ENCODE assay signal across 8 cellular contexts in genomic region chr2:222319576-222320440, GRCh38. TPM values are rescaled to one million over a fixed set of nuclear protein-coding genes. Genes with fewer than 3 reads are reported as not detected.
DNase-seq lines count a peak whose midpoint lies in the region; ATAC-seq and TF ChIP-seq lines count a peak whose summit lies in the region.

No MANE protein-coding gene starts in this region.

- in situ Hi-C loops in GM23248 (cut with MboI), result no loop called here
- in situ Hi-C loops in gastrocnemius medialis (cut with MboI; ENCODE audit: low sequenced_read_pairs in 4 of 4), result loop anchor here in 3 of 4 donors (10.0 to 25.0 kb wide), 3 partner anchors 242 to 258 kb away; no protein-coding TSS in a partner anchor

- no peaks in the 10 kb centered on the region for H3K9me3 Mint-ChIP-seq in activated naive CD4-positive, alpha-beta T cell treated with anti-CD3 and anti-CD28 coated beads, Interleukin-2, amount 10 ng/mL, durations not matched to agents 7 days and 5 days

- TF ChIP-seq CTCF in LNCaP clone FGC (IDR thresholded peaks at IDR 0.05; ENCODE audit: control insufficient read depth, extremely low read depth, insufficient read depth) (no peak), left ventricle myocardium inferior (IDR thresholded peaks at IDR 0.05; ENCODE audit: borderline replicate concordance) (no peak), gastrocnemius medialis (IDR thresholded peaks at IDR 0.05 in 4 of 5, conservative IDR thresholded peaks at IDR 0.05 in 1 of 5) (no peak)

- no peaks in the 10 kb centered on the region for H3K79me2 ChIP-seq in GM23248 (ENCODE audit: insufficient read depth)

- H3K36me3 ChIP-seq in GM23248 (ENCODE audit: low read depth) (no peaks in the 10 kb centered on the region), left ventricle myocardium inferior (no peaks in the 10 kb centered on the region), gastrocnemius medialis (no peaks in the 10 kb centered on the region)

- peak; percentile 39 for DNase-seq in activated naive CD4-positive, alpha-beta T cell treated with anti-CD3 and anti-CD28 coated beads, Interleukin-2, amount 10 ng/mL, durations not matched to agents 7 days and 5 days
- no peak for DNase-seq in activated naive CD4-positive, alpha-beta T cell treated with anti-CD3 and anti-CD28 coated beads, Interleukin-2, amount 50 U/mL, for 16 hours
- DNase-seq in GM23248, result peak; percentile 35
- no peak for DNase-seq in LNCaP clone FGC (ENCODE audit: low read depth)
- peak; percentile 34 for DNase-seq in activated CD4-positive, CD25-positive, alpha-beta regulatory T cell treated with anti-CD3 and anti-CD28 coated beads, Interleukin-2, amount 50 U/mL, for 72 hours
- DNase-seq in left ventricle myocardium inferior, result no peak
- DNase-seq in gastrocnemius medialis, result no peak
- DNase-seq in effector CD8-positive, alpha-beta T cell (lab: John Stamatoyannopoulos, UW), result no peak

- H3K9ac ChIP-seq in GM23248, result no peak overlapping the region

- no peaks in the 10 kb centered on the region for H3F3A ChIP-seq in GM23248 (ENCODE audit: insufficient read depth)

- H3K27ac ChIP-seq in GM23248, result no peak overlapping the region
- peak overlapping the region; percentile 82 for H3K27ac ChIP-seq in left ventricle myocardium inferior (replicated peaks)
- no peak overlapping the region for H3K27ac ChIP-seq in gastrocnemius medialis

- 1 to 4% methylated on average over 53 to 68 of the region's 97 CpGs for WGBS in GM23248 (ENCODE audit: low coverage in 1 of 2, low lambda C conversion rate in 2 of 2, missing lambda C conversion rate in 2 of 2), 2 experiments

- CTCF ChIA-PET in activated naive CD4-positive, alpha-beta T cell treated with anti-CD3 and anti-CD28 coated beads, Interleukin-2, amount 10 ng/mL, durations not matched to agents 7 days and 5 days (lab: Charles Lee), result interaction anchor here (2.9 kb wide), 1 partner anchor 243 kb away, joined by 60 read pairs; no protein-coding TSS in a partner anchor

- H3K4me1 Mint-ChIP-seq in activated naive CD4-positive, alpha-beta T cell treated with anti-CD3 and anti-CD28 coated beads, Interleukin-2, amount 10 ng/mL, durations not matched to agents 7 days and 5 days, result peaks cover 13% of the 10 kb centered on the region

- H3K4me1 ChIP-seq in GM23248 (ENCODE audit: insufficient read depth) (no peaks in the 10 kb centered on the region), left ventricle myocardium inferior (peaks cover 30% of the 10 kb centered on the region), gastrocnemius medialis (peaks cover 0 to 8% of the 10 kb centered on the region in 2 donors)

- no peak for TF ChIP-seq POLR2A in gastrocnemius medialis (IDR thresholded peaks at IDR 0.05)

- peak; percentile 44 to 50 for ATAC-seq in gastrocnemius medialis

- no peaks in the 10 kb centered on the region for H4K20me1 ChIP-seq in GM23248 (ENCODE audit: insufficient read depth)

- intact Hi-C loops in left ventricle myocardium inferior (cut with micrococcal nuclease) (loop anchor here (5.0 kb wide), 1 partner anchor 242 kb away; no protein-coding TSS in a partner anchor), gastrocnemius medialis (cut with DNase I; ENCODE audit: low total_unique reads) (loop anchor here (2.0 to 10.0 kb wide), 2 partner anchors 85 to 293 kb away; no protein-coding TSS in a partner anchor)

- H3K4me2 ChIP-seq in GM23248 (ENCODE audit: unreplicated experiment), result no peak overlapping the region

- H3K9me3 ChIP-seq in GM23248 (ENCODE audit: low read depth), result no peaks in the 10 kb centered on the region
- no peaks in the 10 kb centered on the region for H3K9me3 ChIP-seq in left ventricle myocardium inferior (replicated peaks)
- no peaks in the 10 kb centered on the region for H3K9me3 ChIP-seq in gastrocnemius medialis

- H2AFZ ChIP-seq in GM23248, result no peak overlapping the region

- H3K27me3 Mint-ChIP-seq in activated naive CD4-positive, alpha-beta T cell treated with anti-CD3 and anti-CD28 coated beads, Interleukin-2, amount 10 ng/mL, durations not matched to agents 7 days and 5 days, result peaks cover 48% of the 10 kb centered on the region

- H3K4me3 ChIP-seq in GM23248 (no peak overlapping the region), LNCaP clone FGC (ENCODE audit: low read depth, low read length) (0 out of 2 replicates have a peak overlapping the region, but pooled peaks have one; percentile 23), left ventricle myocardium inferior (peak overlapping the region; percentile 76), gastrocnemius medialis (peak overlapping the region; percentile 51 to 57 (median 54))

- H3K27me3 ChIP-seq in GM23248 (replicated peaks; ENCODE audit: insufficient read depth) (peaks cover 66% of the 10 kb centered on the region), left ventricle myocardium inferior (ENCODE audit: low read depth) (peaks cover 76% of the 10 kb centered on the region), gastrocnemius medialis (peaks cover 2 to 12% (median 4%) of the 10 kb centered on the region in 3 donors)

- H3K27ac Mint-ChIP-seq in activated naive CD4-positive, alpha-beta T cell treated with anti-CD3 and anti-CD28 coated beads, Interleukin-2, amount 10 ng/mL, durations not matched to agents 7 days and 5 days, result peak overlapping the region; percentile 33

- no peaks in the 10 kb centered on the region for H3K9me2 ChIP-seq in GM23248 (ENCODE audit: insufficient read depth)

- peaks cover 1% of the 10 kb centered on the region for H3K36me3 Mint-ChIP-seq in activated naive CD4-positive, alpha-beta T cell treated with anti-CD3 and anti-CD28 coated beads, Interleukin-2, amount 10 ng/mL, durations not matched to agents 7 days and 5 days

- no peak overlapping the region for H3K4me3 Mint-ChIP-seq in activated naive CD4-positive, alpha-beta T cell treated with anti-CD3 and anti-CD28 coated beads, Interleukin-2, amount 10 ng/mL, durations not matched to agents 7 days and 5 days

RNA-seq across cellular contexts. Expression of gene PAX3, which starts 21.0 kb away (rescaled TPM):
- total RNA-seq in GM23248 (2014; rRNA removed; shearing (Covaris generic)), result not detected in 2 replicates
- polyA plus RNA-seq in GM23248 (2016; fragmentation: Nextera tagmentation; extraction: Ambion mirVana), result not detected in 2 replicates
- total RNA-seq in left ventricle myocardium inferior (0.30 TPM), gastrocnemius medialis (1 to 10 TPM; 2.7 to 4.5 (median 3.6) TPM)

Comparison
In these comparisons a context has a peak if more than half of its experiments do, and no peak if none do; other contexts are left out.
1. DNase-seq: peak in activated naive CD4-positive, alpha-beta T cell treated with anti-CD3 and anti-CD28 coated beads, Interleukin-2, amount 10 ng/mL, durations not matched to agents 7 days and 5 days (single experiment), GM23248 (single experiment) and activated CD4-positive, CD25-positive, alpha-beta regulatory T cell treated with anti-CD3 and anti-CD28 coated beads, Interleukin-2, amount 50 U/mL, for 72 hours (single experiment); none in activated naive CD4-positive, alpha-beta T cell treated with anti-CD3 and anti-CD28 coated beads, Interleukin-2, amount 50 U/mL, for 16 hours (single experiment), LNCaP clone FGC (single experiment), left ventricle myocardium inferior (single experiment), gastrocnemius medialis (0 of 2) and effector CD8-positive, alpha-beta T cell (single experiment).